Comparison of ENCODE assay signal across 20 cellular contexts in the genomic region with DNA sequence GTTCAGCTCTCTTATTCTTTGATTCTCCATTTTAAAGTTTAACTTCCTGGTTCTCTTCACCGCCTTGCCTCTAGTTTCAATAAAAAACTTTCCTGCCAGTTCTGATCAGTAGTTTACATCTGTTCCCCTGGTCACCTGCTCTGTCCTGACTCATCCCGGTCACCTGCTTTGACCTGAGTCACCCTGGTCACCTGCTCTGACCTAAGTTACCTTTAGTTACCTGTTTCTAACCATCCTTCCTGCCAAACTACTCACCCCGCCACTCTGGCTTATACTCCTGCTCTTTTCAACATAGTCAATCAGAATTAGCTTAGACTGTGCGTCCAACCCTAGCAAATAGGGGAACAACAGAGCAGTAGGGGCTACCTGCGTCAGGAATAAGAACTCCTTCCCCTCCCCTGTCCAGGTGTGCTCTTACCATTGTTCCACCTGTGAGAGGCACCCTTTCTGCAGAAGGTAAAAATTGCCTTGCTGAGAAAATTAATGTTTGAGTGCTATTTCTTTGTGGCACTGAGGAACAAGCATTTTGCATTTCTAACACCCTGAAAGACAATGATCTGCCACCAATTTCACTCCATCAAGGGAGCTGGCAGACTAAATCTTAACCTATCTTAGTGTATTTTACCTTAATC.
"Had no signal": no experiment of that assay in that cellular context is flagged by ENCODE, and none has a peak within 500 bp of the region (broad histone marks: within the 10 kb centered on the region; RNA-seq: fewer than 3 reads in every experiment).

No MANE protein-coding gene starts in this region.

- H3K27me3 ChIP-seq: heart left ventricle, neutrophil, sigmoid colon, testis, tibial nerve, upper lobe of right lung had no signal

- H3K27ac Mint-ChIP-seq: dendritic cell treated with granulocyte-macrophage colony-stimulating factor and Interleukin-4, amounts not matched to agents 40 ng/mL and 50 ng/mL, for 4 days; naive thymus-derived CD8-positive, alpha-beta T cell; stimulated activated naive B cell treated with anti-CD40 and anti-IgM and Interleukin-4, amounts not matched to agents 10 μg/mL and 1 μg/mL and 100 μg/mL, for 72 hours; stimulated activated naive CD8-positive, alpha-beta T cell treated with anti-CD3 and anti-CD28 coated beads, Interleukin-15, amount 100 ng/mL, for 72 hours had no signal

- H3K36me3 ChIP-seq: neutrophil had no signal

- H3K27me3 Mint-ChIP-seq: dendritic cell treated with granulocyte-macrophage colony-stimulating factor and Interleukin-4, amounts not matched to agents 40 ng/mL and 50 ng/mL, for 4 days; naive thymus-derived CD8-positive, alpha-beta T cell; stimulated activated naive B cell treated with anti-CD40 and anti-IgM and Interleukin-4, amounts not matched to agents 10 μg/mL and 1 μg/mL and 100 μg/mL, for 72 hours; stimulated activated naive CD8-positive, alpha-beta T cell treated with anti-CD3 and anti-CD28 coated beads, Interleukin-15, amount 100 ng/mL, for 72 hours had no signal

- H3K27ac ChIP-seq: heart left ventricle, neutrophil, sigmoid colon, skin epidermis, testis, tibial nerve, upper lobe of right lung had no signal

- H3K4me3 Mint-ChIP-seq: dendritic cell treated with granulocyte-macrophage colony-stimulating factor and Interleukin-4, amounts not matched to agents 40 ng/mL and 50 ng/mL, for 4 days; naive thymus-derived CD8-positive, alpha-beta T cell; stimulated activated naive B cell treated with anti-CD40 and anti-IgM and Interleukin-4, amounts not matched to agents 10 μg/mL and 1 μg/mL and 100 μg/mL, for 72 hours; stimulated activated naive CD8-positive, alpha-beta T cell treated with anti-CD3 and anti-CD28 coated beads, Interleukin-15, amount 100 ng/mL, for 72 hours had no signal

- FAIRE-seq: colon, islet of Langerhans had no signal

- H3K4me3 ChIP-seq: heart left ventricle, mucosa of descending colon, sigmoid colon, skin epidermis, testis, tibial nerve, upper lobe of right lung had no signal

- H3K9me3 ChIP-seq: testis had no signal

- H3K4me1 ChIP-seq: heart left ventricle, sigmoid colon, testis, tibial nerve, upper lobe of right lung had no signal

- DNase-seq: foreskin melanocyte; heart left ventricle; hypothalamus; mammary epithelial cell; mucosa of descending colon; naive thymus-derived CD8-positive, alpha-beta T cell; sigmoid colon; stimulated activated CD4-positive, alpha-beta T cell treated with anti-CD3 and anti-CD28 coated beads, Interleukin-2, amount 100 ng/mL, for 24 hours; stimulated activated CD4-positive, alpha-beta T cell treated with anti-CD3 and anti-CD28 coated beads, Interleukin-4, amount 100 ng/mL, for 4 hours; stimulated activated naive B cell treated with anti-CD40 and anti-IgM and Interleukin-4, amounts not matched to agents 10 μg/mL and 1 μg/mL and 100 μg/mL, for 72 hours; stimulated activated naive CD8-positive, alpha-beta T cell treated with anti-CD3 and anti-CD28 coated beads, Interleukin-15, amount 100 ng/mL, for 72 hours; testis; upper lobe of right lung had no signal

- ATAC-seq: heart left ventricle; left lobe of liver; mucosa of descending colon; naive thymus-derived CD8-positive, alpha-beta T cell; stimulated activated naive B cell treated with anti-CD40 and anti-IgM and Interleukin-4, amounts not matched to agents 10 μg/mL and 1 μg/mL and 100 μg/mL, for 72 hours; stimulated activated naive CD8-positive, alpha-beta T cell treated with anti-CD3 and anti-CD28 coated beads, Interleukin-15, amount 100 ng/mL, for 72 hours; upper lobe of right lung had no signal

- H3K4me1 Mint-ChIP-seq: naive thymus-derived CD8-positive, alpha-beta T cell; stimulated activated naive B cell treated with anti-CD40 and anti-IgM and Interleukin-4, amounts not matched to agents 10 μg/mL and 1 μg/mL and 100 μg/mL, for 72 hours; stimulated activated naive CD8-positive, alpha-beta T cell treated with anti-CD3 and anti-CD28 coated beads, Interleukin-15, amount 100 ng/mL, for 72 hours had no signal
